Comparison of ENCODE assay signal across 1 cellular context in the genomic region with DNA sequence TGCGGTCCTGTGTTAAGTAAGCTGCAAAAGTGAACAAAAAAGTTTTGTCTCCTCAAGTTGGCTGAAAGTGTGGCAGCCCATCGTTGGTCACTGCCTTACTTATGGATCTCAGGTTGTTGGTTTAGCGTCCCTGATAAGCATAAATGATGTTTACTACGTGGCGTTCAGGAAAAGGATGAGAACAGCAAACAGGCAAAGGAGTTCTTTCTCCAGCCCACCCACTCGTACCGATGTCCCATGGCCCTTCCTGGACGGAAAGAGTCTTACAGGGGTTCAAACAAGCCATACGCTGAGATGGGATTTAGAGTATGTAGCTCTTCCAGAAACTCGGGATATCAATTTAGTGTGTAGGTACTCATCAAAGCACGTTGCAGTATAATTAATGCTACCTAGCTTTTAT.
TF ChIP-seq lines count a peak whose summit lies in the region.

No MANE protein-coding gene starts in this region.

TF ChIP-seq in GM23338, 12 proteins besides CTCF, POLR2A, EP300 and RAD21 (continued from another document):
- no peak for TF ChIP-seq ZNF462 (CRISPR knock-in tag; IDR thresholded peaks at IDR 0.05)
- TF ChIP-seq, protein P1, sequence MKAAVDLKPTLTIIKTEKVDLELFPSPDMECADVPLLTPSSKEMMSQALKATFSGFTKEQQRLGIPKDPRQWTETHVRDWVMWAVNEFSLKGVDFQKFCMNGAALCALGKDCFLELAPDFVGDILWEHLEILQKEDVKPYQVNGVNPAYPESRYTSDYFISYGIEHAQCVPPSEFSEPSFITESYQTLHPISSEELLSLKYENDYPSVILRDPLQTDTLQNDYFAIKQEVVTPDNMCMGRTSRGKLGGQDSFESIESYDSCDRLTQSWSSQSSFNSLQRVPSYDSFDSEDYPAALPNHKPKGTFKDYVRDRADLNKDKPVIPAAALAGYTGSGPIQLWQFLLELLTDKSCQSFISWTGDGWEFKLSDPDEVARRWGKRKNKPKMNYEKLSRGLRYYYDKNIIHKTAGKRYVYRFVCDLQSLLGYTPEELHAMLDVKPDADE (IDR thresholded peaks at IDR 0.05), result no peak
- no peak for TF ChIP-seq ZNF331 (CRISPR knock-in tag; IDR thresholded peaks at IDR 0.05; ENCODE audit: low read depth)
- TF ChIP-seq JUNB (IDR thresholded peaks at IDR 0.05; ENCODE audit: unreplicated experiment), result no peak
- TF ChIP-seq NANOG (IDR thresholded peaks at IDR 0.05; ENCODE audit: borderline replicate concordance), result no peak
- TF ChIP-seq EZH2 (IDR thresholded peaks at IDR 0.05; ENCODE audit: low read depth, unreplicated experiment), result no peak
- TF ChIP-seq CREB1 (CRISPR knock-in tag; IDR thresholded peaks at IDR 0.05; ENCODE audit: low read depth), result no peak
- no peak for TF ChIP-seq POLR2AphosphoS5 (IDR thresholded peaks at IDR 0.05; ENCODE audit: low read depth)
- TF ChIP-seq ZNF114 (CRISPR knock-in tag; IDR thresholded peaks at IDR 0.05), result no peak
